ENCODE assay signal across 23 cellular contexts in genomic region chr9:94818196-94818541, GRCh38.
DNase-seq lines count a peak whose midpoint lies in the region; ATAC-seq, FAIRE-seq and TF ChIP-seq lines count a peak whose summit lies in the region.
"Had no signal": no experiment of that assay in that cellular context is flagged by ENCODE, and none has a peak within 500 bp of the region (broad histone marks: within the 10 kb centered on the region; RNA-seq: fewer than 3 reads in every experiment).

No MANE protein-coding gene starts in this region.

- H3K9me3 Mint-ChIP-seq in osteocyte (ENCODE audit: unreplicated experiment) (no peaks in the 10 kb centered on the region), Calu3 (ENCODE audit: low read depth, unreplicated experiment) (no peaks in the 10 kb centered on the region)
- H3K9me3 Mint-ChIP-seq: activated CD8-positive, alpha-beta T cell treated with anti-CD3 and anti-CD28 coated beads for 36 hours; activated T-cell treated with anti-CD3 and anti-CD28 coated beads, Interleukin-2, amount 50 U/mL, for 4 hours; CD14-positive monocyte; dendritic cell treated with granulocyte-macrophage colony-stimulating factor and Interleukin-4, amounts not matched to agents 40 ng/mL and 50 ng/mL, for 4 days; naive B cell; T-helper 1 cell treated with Interleukin-12 subunit alpha and Interleukin-12 subunit beta and Interleukin-4 antibody, amounts not matched to agents 30 μg/mL and 1 μg/mL, for 36 hours had no signal

- no peaks in the 10 kb centered on the region for H3K9me3 ChIP-seq in right atrium auricular region
- no peaks in the 10 kb centered on the region for H3K9me3 ChIP-seq in upper lobe of right lung
- H3K9me3 ChIP-seq: body of pancreas, gastroesophageal sphincter, MG63, pancreas had no signal

- no peak for TF ChIP-seq CTCF in right atrium auricular region (IDR thresholded peaks at IDR 0.05)
- no peak for TF ChIP-seq CTCF in bronchial epithelial cell (IDR thresholded peaks at IDR 0.05; ENCODE audit: insufficient read depth, low read length, severe bottlenecking)
- no peak for TF ChIP-seq CTCF in osteocyte (IDR thresholded peaks at IDR 0.05)
- no peak for TF ChIP-seq CTCF in upper lobe of right lung (IDR thresholded peaks at IDR 0.05)
- no peak for TF ChIP-seq CTCF in Calu3 (IDR thresholded peaks at IDR 0.05; ENCODE audit: unreplicated experiment)

- intact Hi-C loops in left ventricle myocardium superior (cut with micrococcal nuclease) (no loop called here), upper lobe of right lung (cut with DNase I) (no loop called here), Calu3 (cut with micrococcal nuclease; ENCODE audit: unreplicated experiment) (no loop called here)

- ATAC-seq in left ventricle myocardium superior (no peak), upper lobe of right lung (no peak)
- ATAC-seq: activated CD8-positive, alpha-beta T cell treated with anti-CD3 and anti-CD28 coated beads for 36 hours; activated T-cell treated with anti-CD3 and anti-CD28 coated beads, Interleukin-2, amount 50 U/mL, for 4 hours; body of pancreas; gastroesophageal sphincter had no signal

- CTCF ChIA-PET in Calu3 (lab: Charles Lee): interaction anchor here (0.6 to 1.2 kb wide), 3 partner anchors 12 to 195 kb away, joined by 3 to 6 read pairs (median 3); no protein-coding TSS in a partner anchor

- H3K36me3 Mint-ChIP-seq in osteocyte (ENCODE audit: unreplicated experiment) (peaks cover 8% of the 10 kb centered on the region), Calu3 (ENCODE audit: insufficient read depth, unreplicated experiment) (no peaks in the 10 kb centered on the region)

- H3K27ac Mint-ChIP-seq in osteocyte (ENCODE audit: unreplicated experiment) (peak overlapping the region; percentile 63), Calu3 (ENCODE audit: unreplicated experiment) (no peak overlapping the region)
- H3K27ac Mint-ChIP-seq: activated CD8-positive, alpha-beta T cell treated with anti-CD3 and anti-CD28 coated beads for 36 hours; activated naive CD8-positive, alpha-beta T cell; dendritic cell treated with granulocyte-macrophage colony-stimulating factor and Interleukin-4, amounts not matched to agents 40 ng/mL and 50 ng/mL, for 4 days; naive B cell; T-helper 1 cell treated with Interleukin-12 subunit alpha and Interleukin-12 subunit beta and Interleukin-4 antibody, amounts not matched to agents 30 μg/mL and 1 μg/mL, for 36 hours had no signal

- DNase-seq in right atrium auricular region (ENCODE audit: low spot score): no peak
- no peak for DNase-seq in left ventricle myocardium superior
- DNase-seq in bronchial epithelial cell (ENCODE audit: low read depth): peak; percentile 92
- DNase-seq in osteocyte (ENCODE audit: extremely low spot score, unreplicated experiment): no peak
- DNase-seq in upper lobe of right lung: no peak
- no peak for DNase-seq in Calu3
- no peak for DNase-seq in activated CD4-positive, alpha-beta T cell treated with anti-CD3 and anti-CD28 coated beads for 4 hours
- DNase-seq in OCI-M1 (lab: John Stamatoyannopoulos, UW): no peak
- DNase-seq: activated CD8-positive, alpha-beta T cell treated with anti-CD3 and anti-CD28 coated beads for 36 hours; activated T-cell treated with anti-CD3 and anti-CD28 coated beads, Interleukin-2, amount 50 U/mL, for 4 hours; body of pancreas; naive B cell; NCI-H187 treated with DMSO at 0.1 percent for 48 hours; pancreas; SHP77; WERI-Rb-1 had no signal

- H3K4me1 Mint-ChIP-seq in osteocyte (ENCODE audit: unreplicated experiment) (peaks cover 41% of the 10 kb centered on the region), Calu3 (ENCODE audit: low read depth, unreplicated experiment) (peaks cover 47% of the 10 kb centered on the region)
- H3K4me1 Mint-ChIP-seq: CD14-positive monocyte had no signal

- peak overlapping the region; percentile 58 to 67 for H3K27ac ChIP-seq in right atrium auricular region
- peak overlapping the region; percentile 60 for H3K27ac ChIP-seq in upper lobe of right lung
- H3K27ac ChIP-seq: body of pancreas, WERI-Rb-1 had no signal

- no peak for FAIRE-seq in bronchial epithelial cell (lab: Jason Lieb, UNC)
- FAIRE-seq: pancreas had no signal

- H3K27me3 Mint-ChIP-seq in osteocyte (ENCODE audit: unreplicated experiment) (no peaks in the 10 kb centered on the region), Calu3 (ENCODE audit: unreplicated experiment) (no peaks in the 10 kb centered on the region)
- H3K27me3 Mint-ChIP-seq: activated CD8-positive, alpha-beta T cell treated with anti-CD3 and anti-CD28 coated beads for 36 hours; activated naive CD8-positive, alpha-beta T cell; dendritic cell treated with granulocyte-macrophage colony-stimulating factor and Interleukin-4, amounts not matched to agents 40 ng/mL and 50 ng/mL, for 4 days; naive B cell had no signal

- H3K4me3 Mint-ChIP-seq in osteocyte (ENCODE audit: unreplicated experiment) (no peak overlapping the region), Calu3 (ENCODE audit: low read depth, unreplicated experiment) (no peak overlapping the region)
- H3K4me3 Mint-ChIP-seq: activated CD8-positive, alpha-beta T cell treated with anti-CD3 and anti-CD28 coated beads for 36 hours; activated naive CD8-positive, alpha-beta T cell; activated T-cell treated with anti-CD3 and anti-CD28 coated beads, Interleukin-2, amount 50 U/mL, for 4 hours; CD14-positive monocyte; dendritic cell treated with granulocyte-macrophage colony-stimulating factor and Interleukin-4, amounts not matched to agents 40 ng/mL and 50 ng/mL, for 4 days; naive B cell; T-helper 1 cell treated with Interleukin-12 subunit alpha and Interleukin-12 subunit beta and Interleukin-4 antibody, amounts not matched to agents 30 μg/mL and 1 μg/mL, for 36 hours had no signal

- BruUV-seq in Calu3 (replicated peaks; lab: Mats Ljungman, UMichigan): no TSS peak

- H3K4me1 ChIP-seq in right atrium auricular region: peaks cover 0 to 41% of the 10 kb centered on the region in 2 donors
- H3K4me1 ChIP-seq in upper lobe of right lung: peaks cover 29% of the 10 kb centered on the region
- H3K4me1 ChIP-seq: body of pancreas, pancreas had no signal

- no peaks in the 10 kb centered on the region for H3K27me3 ChIP-seq in right atrium auricular region
- no peaks in the 10 kb centered on the region for H3K27me3 ChIP-seq in bronchial epithelial cell (ENCODE audit: control insufficient read depth, insufficient read depth, low read length)
- no peaks in the 10 kb centered on the region for H3K27me3 ChIP-seq in upper lobe of right lung
- H3K27me3 ChIP-seq: body of pancreas, gastroesophageal sphincter, MG63, pancreas had no signal

- H3K36me3 ChIP-seq in right atrium auricular region (no peaks in the 10 kb centered on the region), bronchial epithelial cell (ENCODE audit: control insufficient read depth, insufficient read depth, low read length) (no peaks in the 10 kb centered on the region), upper lobe of right lung (no peaks in the 10 kb centered on the region)
- H3K36me3 ChIP-seq: pancreas, WERI-Rb-1 had no signal

- no peak overlapping the region for H3K4me3 ChIP-seq in right atrium auricular region
- H3K4me3 ChIP-seq in bronchial epithelial cell (ENCODE audit: low read depth, low read length): no peak overlapping the region
- no peak overlapping the region for H3K4me3 ChIP-seq in upper lobe of right lung
- H3K4me3 ChIP-seq: body of pancreas, gastroesophageal sphincter, lung, MG63, pancreas had no signal
